Comparison of ENCODE assay signal across 13 cellular contexts in genomic region chr12:47714823-47715386, GRCh38. TPM values are rescaled to one million over a fixed set of nuclear protein-coding genes. Genes with fewer than 3 reads are reported as not detected.
DNase-seq lines count a peak whose midpoint lies in the region; ATAC-seq and TF ChIP-seq lines count a peak whose summit lies in the region.
"Had no signal": no experiment of that assay in that cellular context is flagged by ENCODE, and none has a peak within 500 bp of the region (broad histone marks: within the 10 kb centered on the region; RNA-seq: fewer than 3 reads in every experiment).

No MANE protein-coding gene starts in this region.

- H3K9me3 ChIP-seq in right cardiac atrium (ENCODE audit: control insufficient read depth, low read length) = no peaks in the 10 kb centered on the region
- H3K9me3 ChIP-seq in upper lobe of right lung = no peaks in the 10 kb centered on the region
- H3K9me3 ChIP-seq: SJSA1 had no signal

- ATAC-seq in right cardiac atrium (no peak), left ventricle myocardium superior (no peak), naive B cell (ENCODE audit: low read depth in 2 of 2) (no peak), upper lobe of right lung (no peak)

- no peak for DNase-seq in right cardiac atrium
- no peak for DNase-seq in left ventricle myocardium superior
- no peak for DNase-seq in LNCaP clone FGC (ENCODE audit: low read depth)
- no peak for DNase-seq in naive B cell
- no peak for DNase-seq in upper lobe of right lung
- no peak for DNase-seq in activated CD4-positive, alpha-beta T cell treated with anti-CD3 and anti-CD28 coated beads for 4 hours
- DNase-seq in cerebellum (ENCODE audit: low spot score) = no peak
- DNase-seq in RKO (ENCODE audit: low spot score) = no peak

- H3K27ac ChIP-seq in right cardiac atrium (ENCODE audit: low read length) = peak overlapping the region; percentile 64
- H3K27ac ChIP-seq in upper lobe of right lung = peak overlapping the region; percentile 48
- H3K27ac ChIP-seq: KMS-11, SJSA1 had no signal

- no peaks in the 10 kb centered on the region for H3K9me3 Mint-ChIP-seq in naive B cell
- H3K9me3 Mint-ChIP-seq: activated naive CD8-positive, alpha-beta T cell treated with anti-CD3 and anti-CD28 coated beads, Interleukin-2, amount 50 U/mL, for 24 hours; nephron progenitor cell had no signal

- H3K27ac Mint-ChIP-seq in naive B cell = peak overlapping the region in 4 of 6 donors; percentile 14 to 85 (median 48)
- H3K27ac Mint-ChIP-seq: activated naive CD8-positive, alpha-beta T cell treated with anti-CD3 and anti-CD28 coated beads, Interleukin-2, amount 50 U/mL, for 24 hours; nephron progenitor cell had no signal

- H3K36me3 ChIP-seq in upper lobe of right lung = no peaks in the 10 kb centered on the region
- H3K36me3 ChIP-seq: SJSA1 had no signal

- H3K27me3 ChIP-seq in right cardiac atrium (ENCODE audit: control insufficient read depth, insufficient read depth) = no peaks in the 10 kb centered on the region
- no peaks in the 10 kb centered on the region for H3K27me3 ChIP-seq in upper lobe of right lung
- H3K27me3 ChIP-seq: SJSA1 had no signal

- no peaks in the 10 kb centered on the region for H3K27me3 Mint-ChIP-seq in naive B cell
- H3K27me3 Mint-ChIP-seq: activated naive CD8-positive, alpha-beta T cell treated with anti-CD3 and anti-CD28 coated beads, Interleukin-2, amount 50 U/mL, for 24 hours had no signal

- peaks cover 30% of the 10 kb centered on the region for H3K4me1 ChIP-seq in right cardiac atrium (ENCODE audit: control insufficient read depth, insufficient read depth, low read length)
- H3K4me1 ChIP-seq in upper lobe of right lung = peaks cover 36% of the 10 kb centered on the region

- WGBS in right cardiac atrium = 25% methylated on average over 5 of the region's 5 CpGs

- peaks cover 25 to 46% (median 44%) of the 10 kb centered on the region in 3 donors for H3K4me1 Mint-ChIP-seq in naive B cell

- TF ChIP-seq CTCF in LNCaP clone FGC (IDR thresholded peaks at IDR 0.05; ENCODE audit: control insufficient read depth, extremely low read depth, insufficient read depth) (0 out of 2 replicates have a peak, but pooled peaks have one; percentile 4), upper lobe of right lung (IDR thresholded peaks at IDR 0.05) (no peak)

- peak overlapping the region in 1 of 8 donors; percentile 74 for H3K4me3 Mint-ChIP-seq in naive B cell
- H3K4me3 Mint-ChIP-seq: activated naive CD8-positive, alpha-beta T cell treated with anti-CD3 and anti-CD28 coated beads, Interleukin-2, amount 50 U/mL, for 24 hours; nephron progenitor cell had no signal

- H3K4me3 ChIP-seq in right cardiac atrium (ENCODE audit: low read length) (no peak overlapping the region), LNCaP clone FGC (ENCODE audit: low read depth, low read length) (no peak overlapping the region), upper lobe of right lung (no peak overlapping the region)
- H3K4me3 ChIP-seq: SJSA1 had no signal

- intact Hi-C loops in right cardiac atrium (cut with DNase I) = loop anchor here (2.0 to 5.0 kb wide), 6 partner anchors 52 to 124 kb away; partner anchors contain the start of gene SLC48A1 (in 2 of the 4)
- intact Hi-C loops in left ventricle myocardium superior (cut with micrococcal nuclease) = loop anchor here (2.0 to 5.0 kb wide), 2 partner anchors 52 to 124 kb away; no protein-coding TSS in a partner anchor
- intact Hi-C loops in upper lobe of right lung (cut with DNase I) = loop anchor here (5.0 to 10.0 kb wide), 2 partner anchors 62 to 120 kb away; no protein-coding TSS in a partner anchor

- H3K36me3 Mint-ChIP-seq in naive B cell = no peaks in the 10 kb centered on the region

RNA-seq across cellular contexts. Expression of gene RPAP3, which starts 9.1 kb away (rescaled TPM):
- total RNA-seq in right cardiac atrium = 10 to 100 TPM; 15.4 to 22.8 (median 21.3) TPM
- polyA plus RNA-seq in right cardiac atrium = 11.9 TPM
- total RNA-seq in left ventricle myocardium superior = 19.9 TPM
- 10 to 100 TPM; 47.8 to 69.5 (median 56.0) TPM for polyA plus RNA-seq in naive B cell (ENCODE audit: low read depth in 6 of 6)
- total RNA-seq in upper lobe of right lung = 19.9 TPM
- 24.3 TPM for total RNA-seq in cerebellum

RNA-seq across cellular contexts. Expression of gene ENDOU, which starts 10.4 kb away (rescaled TPM):
- under 1 TPM; 0.28 to 0.86 (median 0.51) TPM for total RNA-seq in right cardiac atrium
- polyA plus RNA-seq in right cardiac atrium = 0.45 TPM
- 0.30 TPM for total RNA-seq in left ventricle myocardium superior
- under 1 TPM in 1 of 6 donors, not detected in 5; 0.21 TPM for polyA plus RNA-seq in naive B cell (ENCODE audit: low read depth in 6 of 6)
- total RNA-seq in upper lobe of right lung = 0.32 TPM
- total RNA-seq in cerebellum = not detected
- total RNA-seq: kidney epithelial cell, SJSA1 had no signal

RNA-seq across cellular contexts. Expression of gene RAPGEF3, which starts 43.8 kb away (rescaled TPM):
- total RNA-seq in right cardiac atrium (10 to 100 TPM; 14.1 to 28.7 (median 23.3) TPM), left ventricle myocardium superior (37.6 TPM), upper lobe of right lung (69.6 TPM), cerebellum (11.9 TPM)
- polyA plus RNA-seq in right cardiac atrium (44.9 TPM), naive B cell (ENCODE audit: low read depth in 6 of 6) (1 to 10 TPM in 2 of 6 donors, under 1 TPM in 3, not detected in 1; 0.39 to 2.6 (median 0.52) TPM)

RNA-seq across cellular contexts. Expression of gene SLC48A1, which starts 58.1 kb away (rescaled TPM):
- total RNA-seq in right cardiac atrium (10 to 100 TPM; 26.5 to 30.1 (median 27.6) TPM), left ventricle myocardium superior (23.7 TPM), upper lobe of right lung (40.9 TPM), cerebellum (7.8 TPM)
- polyA plus RNA-seq in right cardiac atrium (22.0 TPM), naive B cell (ENCODE audit: low read depth in 6 of 6) (10 to 100 TPM; 12.2 to 18.3 (median 13.9) TPM)
